In genomic region chr10:122044045-122044661, GRCh38 we compare ENCODE assay signal across 1 cellular context.
TF ChIP-seq lines count a peak whose summit lies in the region.

No MANE protein-coding gene starts in this region.

TF ChIP-seq in HCT116, 20 proteins besides CTCF, POLR2A, EP300 and RAD21 (continued from another document):
- TF ChIP-seq ZBTB33 (IDR thresholded peaks at IDR 0.05; ENCODE audit: extremely low read depth, insufficient replicate concordance, low read length): no peak
- TF ChIP-seq ZFX (IDR thresholded peaks at IDR 0.05): no peak
- TF ChIP-seq CBX3 (IDR thresholded peaks at IDR 0.05; ENCODE audit: low read depth): peak; percentile 61; the same call in 1 of the 2 replicates
- no peak for TF ChIP-seq CEBPB (IDR thresholded peaks at IDR 0.05; ENCODE audit: low read depth)
- TF ChIP-seq ATF3 (IDR thresholded peaks at IDR 0.05): no peak
- TF ChIP-seq POLR2AphosphoS5 (IDR thresholded peaks at IDR 0.05; ENCODE audit: low read depth, low read length): peak; percentile 27; the same call in 1 of the 2 replicates
